In the genomic region with DNA sequence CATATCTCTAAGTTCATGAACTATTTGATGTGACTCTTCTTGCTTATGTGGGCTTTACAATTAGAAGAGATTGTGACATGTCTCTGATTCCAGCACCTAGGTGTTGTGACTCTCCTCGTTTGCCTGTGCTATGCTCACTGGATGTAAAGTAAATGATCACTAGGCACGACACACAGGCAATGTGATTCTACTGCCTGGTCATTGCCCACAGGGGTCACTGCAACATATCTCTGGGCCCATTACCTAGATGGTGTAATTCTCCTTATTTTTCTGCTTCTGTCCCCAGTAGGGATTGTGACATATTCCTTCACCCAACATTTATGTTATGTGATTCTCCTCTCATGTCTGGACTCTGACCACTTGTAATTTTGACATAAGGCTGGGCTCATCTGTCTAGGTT, we compare ENCODE assay signal across 27 cellular contexts.
"Had no signal": no experiment of that assay in that cellular context is flagged by ENCODE, and none has a peak within 500 bp of the region (broad histone marks: within the 10 kb centered on the region; RNA-seq: fewer than 3 reads in every experiment).

No MANE protein-coding gene starts in this region.

- H3K9ac ChIP-seq: neural progenitor cell, parathyroid adenoma had no signal

- H3K9me3 ChIP-seq: ovary, psoas muscle, right lobe of liver, sigmoid colon, thoracic aorta, thyroid gland, vagina had no signal

- H3K27ac ChIP-seq: neural progenitor cell, ovary, parathyroid adenoma, psoas muscle, right lobe of liver, sigmoid colon, stomach, thoracic aorta, thyroid gland, tibial nerve, upper lobe of left lung, vagina had no signal

- H2AFZ ChIP-seq: neural progenitor cell, parathyroid adenoma had no signal

- H3K4me3 ChIP-seq: neural progenitor cell, ovary, psoas muscle, right lobe of liver, sigmoid colon, stomach, thoracic aorta, thyroid gland, tibial nerve, upper lobe of left lung, vagina had no signal

- H3K4me2 ChIP-seq: neural progenitor cell had no signal

- H3K4me1 ChIP-seq: neural progenitor cell, parathyroid adenoma, psoas muscle, right lobe of liver, sigmoid colon, stomach, thyroid gland, tibial nerve, upper lobe of left lung, vagina had no signal

- H3K27ac Mint-ChIP-seq: natural killer cell; nephron; neural progenitor cell; progenitor cell of endocrine pancreas; stimulated activated effector memory CD8-positive, alpha-beta T cell treated with anti-CD3 and anti-CD28 coated beads, Interleukin-12 subunit alpha, Interleukin-12 subunit beta, amount 100 ng/mL, for 72 hours; stimulated activated naive B cell treated with anti-CD40 and anti-IgM and Interleukin-4, amounts not matched to agents 10 μg/mL and 1 μg/mL and 100 μg/mL, for 72 hours; stimulated activated naive CD8-positive, alpha-beta T cell treated with anti-CD3 and anti-CD28 coated beads, Interleukin-15, Interleukin-2, amounts not matched to agents 100 ng/mL and 50 ng/mL, for 24 hours had no signal

- H3K36me3 Mint-ChIP-seq: neural progenitor cell; stimulated activated effector memory CD8-positive, alpha-beta T cell treated with anti-CD3 and anti-CD28 coated beads, Interleukin-12 subunit alpha, Interleukin-12 subunit beta, amount 100 ng/mL, for 72 hours had no signal

- H3K79me2 ChIP-seq: parathyroid adenoma had no signal

- DNase-seq: natural killer cell; occipital lobe; ovary; posterior cingulate gyrus; psoas muscle; right cardiac atrium; right lobe of liver; sigmoid colon; small intestine; stimulated activated CD4-positive, alpha-beta T cell treated with anti-CD3 and anti-CD28 coated beads, Interleukin-15, amount 100 ng/mL, for 24 hours; stimulated activated CD4-positive, alpha-beta T cell treated with anti-CD3 and anti-CD28 coated beads, Interleukin-2, amount 100 ng/mL, for 24 hours; stimulated activated CD4-positive, alpha-beta T cell treated with anti-CD3 and anti-CD28 coated beads, Interleukin-2, amount 100 ng/mL, for 48 hours; stimulated activated CD4-positive, alpha-beta T cell treated with anti-CD3 and anti-CD28 coated beads, Interleukin-4, amount 100 ng/mL, for 24 hours; stimulated activated naive B cell treated with anti-CD40 and anti-IgM and Interleukin-4, amounts not matched to agents 10 μg/mL and 1 μg/mL and 100 μg/mL, for 72 hours; stimulated activated naive CD4-positive, alpha-beta T cell treated with Interleukin-2 at 50 U/mL for 16 hours; stomach; thyroid gland; upper lobe of left lung had no signal

- H3K4me1 Mint-ChIP-seq: natural killer cell; nephron; neural progenitor cell; stimulated activated effector memory CD8-positive, alpha-beta T cell treated with anti-CD3 and anti-CD28 coated beads, Interleukin-12 subunit alpha, Interleukin-12 subunit beta, amount 100 ng/mL, for 72 hours; stimulated activated naive B cell treated with anti-CD40 and anti-IgM and Interleukin-4, amounts not matched to agents 10 μg/mL and 1 μg/mL and 100 μg/mL, for 72 hours had no signal

- H3K36me3 ChIP-seq: neural progenitor cell, ovary, right lobe of liver, sigmoid colon, stomach, thoracic aorta, thyroid gland, tibial nerve, upper lobe of left lung, vagina had no signal

- ATAC-seq: natural killer cell; psoas muscle; right cardiac atrium; right lobe of liver; stimulated activated effector memory CD8-positive, alpha-beta T cell treated with anti-CD3 and anti-CD28 coated beads, Interleukin-12 subunit alpha, Interleukin-12 subunit beta, amount 100 ng/mL, for 72 hours; stimulated activated naive B cell treated with anti-CD40 and anti-IgM and Interleukin-4, amounts not matched to agents 10 μg/mL and 1 μg/mL and 100 μg/mL, for 72 hours had no signal

- H3K4me3 Mint-ChIP-seq: natural killer cell; nephron; neural progenitor cell; stimulated activated effector memory CD8-positive, alpha-beta T cell treated with anti-CD3 and anti-CD28 coated beads, Interleukin-12 subunit alpha, Interleukin-12 subunit beta, amount 100 ng/mL, for 72 hours; stimulated activated naive B cell treated with anti-CD40 and anti-IgM and Interleukin-4, amounts not matched to agents 10 μg/mL and 1 μg/mL and 100 μg/mL, for 72 hours; stimulated activated naive CD8-positive, alpha-beta T cell treated with anti-CD3 and anti-CD28 coated beads, Interleukin-15, Interleukin-2, amounts not matched to agents 100 ng/mL and 50 ng/mL, for 24 hours had no signal

- H3K27me3 ChIP-seq: neural progenitor cell, ovary, right lobe of liver, sigmoid colon, stomach, thyroid gland, tibial nerve, upper lobe of left lung, vagina had no signal

- H3K27me3 Mint-ChIP-seq: progenitor cell of endocrine pancreas; stimulated activated naive B cell treated with anti-CD40 and anti-IgM and Interleukin-4, amounts not matched to agents 10 μg/mL and 1 μg/mL and 100 μg/mL, for 72 hours; stimulated activated naive CD8-positive, alpha-beta T cell treated with anti-CD3 and anti-CD28 coated beads, Interleukin-15, Interleukin-2, amounts not matched to agents 100 ng/mL and 50 ng/mL, for 24 hours had no signal
